Comparison of ENCODE assay signal across 17 cellular contexts in genomic region chr20:22925613-22925983, GRCh38.
DNase-seq lines count a peak whose midpoint lies in the region; ATAC-seq, FAIRE-seq and TF ChIP-seq lines count a peak whose summit lies in the region.
"Had no signal": no experiment of that assay in that cellular context is flagged by ENCODE, and none has a peak within 500 bp of the region (broad histone marks: within the 10 kb centered on the region; RNA-seq: fewer than 3 reads in every experiment).

No MANE protein-coding gene starts in this region.

- intact Hi-C loops in dorsolateral prefrontal cortex (cut with DNase I): no loop called here

- peaks cover 1% of the 10 kb centered on the region for H3K27me3 ChIP-seq in bronchial epithelial cell (ENCODE audit: control insufficient read depth, insufficient read depth, low read length)
- H3K27me3 ChIP-seq in skeletal muscle satellite cell (ENCODE audit: control insufficient read depth, insufficient read depth, low read length): peaks cover 5% of the 10 kb centered on the region
- H3K27me3 ChIP-seq in dorsolateral prefrontal cortex: peaks cover 0 to 6% (median 0%) of the 10 kb centered on the region in 45 donors
- H3K27me3 ChIP-seq: Peyer's patch had no signal

- no peak overlapping the region for H3K27ac ChIP-seq in dorsolateral prefrontal cortex
- H3K27ac ChIP-seq: Peyer's patch had no signal

- TF ChIP-seq CTCF in bronchial epithelial cell (IDR thresholded peaks at IDR 0.05; ENCODE audit: insufficient read depth, low read length, severe bottlenecking) (no peak), dorsolateral prefrontal cortex (IDR thresholded peaks at IDR 0.05 in 54 of 56, conservative IDR thresholded peaks at IDR 0.05 in 2 of 56; ENCODE audit: low read depth in 1 of 56, partially characterized antibody in 56 of 56) (no peak)

- no peaks in the 10 kb centered on the region for H3K36me3 ChIP-seq in bronchial epithelial cell (ENCODE audit: control insufficient read depth, insufficient read depth, low read length)
- H3K36me3 ChIP-seq in skeletal muscle satellite cell (ENCODE audit: insufficient read depth, low read length): no peaks in the 10 kb centered on the region
- H3K36me3 ChIP-seq: Peyer's patch had no signal

- no peak overlapping the region for H3K4me3 ChIP-seq in bronchial epithelial cell (ENCODE audit: low read depth, low read length)
- no peak overlapping the region for H3K4me3 ChIP-seq in skeletal muscle satellite cell (ENCODE audit: low read length)
- H3K4me3 ChIP-seq in dorsolateral prefrontal cortex: no peak overlapping the region
- H3K4me3 ChIP-seq: Peyer's patch had no signal

- peak; percentile 22 for ATAC-seq in GM21786 (IDR thresholded peaks at IDR 0.05; ENCODE audit: unreplicated experiment)
- ATAC-seq in HG03095 (IDR thresholded peaks at IDR 0.05; ENCODE audit: unreplicated experiment): no peak

- H3K4me2 ChIP-seq in skeletal muscle satellite cell (ENCODE audit: low read length): no peak overlapping the region

- peaks cover 45% of the 10 kb centered on the region for H3K4me1 ChIP-seq in skeletal muscle satellite cell (ENCODE audit: control insufficient read depth, insufficient read depth, low read length)
- H3K4me1 ChIP-seq: Caco-2, Peyer's patch had no signal

- H3K9me3 ChIP-seq in skeletal muscle satellite cell (replicated peaks; ENCODE audit: low read length): no peaks in the 10 kb centered on the region
- H3K9me3 ChIP-seq: Caco-2, Peyer's patch had no signal

- FAIRE-seq in bronchial epithelial cell (lab: Jason Lieb, UNC): no peak

- DNase-seq in M059J (ENCODE audit: low read depth): peak; percentile 47
- DNase-seq in bronchial epithelial cell (ENCODE audit: low read depth): peak; percentile 54
- no peak for DNase-seq in NCI-H774 (lab: John Stamatoyannopoulos, UW)
- DNase-seq in dorsolateral prefrontal cortex: no peak
- DNase-seq: Caco-2; CD4-positive, CD25-positive, alpha-beta regulatory T cell; DMS153; GOT3; Karpas-422; NCI-H1105; NCI-H1694; NCI-H510A treated with DMSO at 0.1 percent for 48 hours; Peyer's patch; SIG-M5 had no signal

- peak overlapping the region; percentile 10 for H3K9ac ChIP-seq in skeletal muscle satellite cell (ENCODE audit: low read depth, low read length)

Comparison
In these comparisons a context has a peak if more than half of its experiments do, and no peak if none do; other contexts are left out.
1. DNase-seq: peak in M059J (single experiment) and bronchial epithelial cell (single experiment); none in NCI-H774 (single experiment) and dorsolateral prefrontal cortex (0 of 10).